Comparison of ENCODE assay signal across 1 cellular context in the genomic region with DNA sequence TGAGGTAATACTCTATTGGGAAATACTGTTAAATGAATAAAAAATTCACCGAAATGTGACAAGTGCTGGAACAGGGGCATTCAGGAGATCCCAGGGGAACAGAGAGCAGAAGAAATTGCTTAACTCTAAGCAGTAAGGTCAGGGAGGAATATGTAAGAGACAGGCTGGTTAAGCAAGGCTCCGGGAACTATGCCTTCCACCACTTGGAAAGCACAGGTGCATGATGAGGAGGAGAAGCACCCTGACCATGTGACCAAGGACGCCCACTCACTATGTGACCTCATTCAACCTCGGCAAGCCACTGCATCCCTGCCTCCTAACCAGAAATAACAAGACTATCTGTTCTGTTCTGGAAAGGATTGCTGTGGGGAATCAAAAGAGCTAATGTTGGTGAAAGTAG.
TF ChIP-seq lines count a peak whose summit lies in the region.

No MANE protein-coding gene starts in this region.

TF ChIP-seq in K562, 482 proteins besides CTCF, POLR2A, EP300 and RAD21 (continued from another document):
- TF ChIP-seq, protein P1, sequence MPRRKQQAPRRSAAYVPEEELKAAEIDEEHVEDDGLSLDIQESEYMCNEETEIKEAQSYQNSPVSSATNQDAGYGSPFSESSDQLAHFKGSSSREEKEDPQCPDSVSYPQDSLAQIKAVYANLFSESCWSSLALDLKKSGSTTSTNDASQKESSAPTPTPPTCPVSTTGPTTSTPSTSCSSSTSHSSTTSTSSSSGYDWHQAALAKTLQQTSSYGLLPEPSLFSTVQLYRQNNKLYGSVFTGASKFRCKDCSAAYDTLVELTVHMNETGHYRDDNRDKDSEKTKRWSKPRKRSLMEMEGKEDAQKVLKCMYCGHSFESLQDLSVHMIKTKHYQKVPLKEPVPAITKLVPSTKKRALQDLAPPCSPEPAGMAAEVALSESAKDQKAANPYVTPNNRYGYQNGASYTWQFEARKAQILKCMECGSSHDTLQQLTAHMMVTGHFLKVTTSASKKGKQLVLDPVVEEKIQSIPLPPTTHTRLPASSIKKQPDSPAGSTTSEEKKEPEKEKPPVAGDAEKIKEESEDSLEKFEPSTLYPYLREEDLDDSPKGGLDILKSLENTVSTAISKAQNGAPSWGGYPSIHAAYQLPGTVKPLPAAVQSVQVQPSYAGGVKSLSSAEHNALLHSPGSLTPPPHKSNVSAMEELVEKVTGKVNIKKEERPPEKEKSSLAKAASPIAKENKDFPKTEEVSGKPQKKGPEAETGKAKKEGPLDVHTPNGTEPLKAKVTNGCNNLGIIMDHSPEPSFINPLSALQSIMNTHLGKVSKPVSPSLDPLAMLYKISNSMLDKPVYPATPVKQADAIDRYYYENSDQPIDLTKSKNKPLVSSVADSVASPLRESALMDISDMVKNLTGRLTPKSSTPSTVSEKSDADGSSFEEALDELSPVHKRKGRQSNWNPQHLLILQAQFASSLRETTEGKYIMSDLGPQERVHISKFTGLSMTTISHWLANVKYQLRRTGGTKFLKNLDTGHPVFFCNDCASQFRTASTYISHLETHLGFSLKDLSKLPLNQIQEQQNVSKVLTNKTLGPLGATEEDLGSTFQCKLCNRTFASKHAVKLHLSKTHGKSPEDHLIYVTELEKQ (CRISPR knock-in tag; IDR thresholded peaks at IDR 0.05), result no peak
- TF ChIP-seq POLR3A (IDR thresholded peaks at IDR 0.05; ENCODE audit: borderline replicate concordance, extremely low read depth, insufficient read depth, insufficient read length), result no peak
